ENCODE assay signal across 8 cellular contexts in the genomic region with DNA sequence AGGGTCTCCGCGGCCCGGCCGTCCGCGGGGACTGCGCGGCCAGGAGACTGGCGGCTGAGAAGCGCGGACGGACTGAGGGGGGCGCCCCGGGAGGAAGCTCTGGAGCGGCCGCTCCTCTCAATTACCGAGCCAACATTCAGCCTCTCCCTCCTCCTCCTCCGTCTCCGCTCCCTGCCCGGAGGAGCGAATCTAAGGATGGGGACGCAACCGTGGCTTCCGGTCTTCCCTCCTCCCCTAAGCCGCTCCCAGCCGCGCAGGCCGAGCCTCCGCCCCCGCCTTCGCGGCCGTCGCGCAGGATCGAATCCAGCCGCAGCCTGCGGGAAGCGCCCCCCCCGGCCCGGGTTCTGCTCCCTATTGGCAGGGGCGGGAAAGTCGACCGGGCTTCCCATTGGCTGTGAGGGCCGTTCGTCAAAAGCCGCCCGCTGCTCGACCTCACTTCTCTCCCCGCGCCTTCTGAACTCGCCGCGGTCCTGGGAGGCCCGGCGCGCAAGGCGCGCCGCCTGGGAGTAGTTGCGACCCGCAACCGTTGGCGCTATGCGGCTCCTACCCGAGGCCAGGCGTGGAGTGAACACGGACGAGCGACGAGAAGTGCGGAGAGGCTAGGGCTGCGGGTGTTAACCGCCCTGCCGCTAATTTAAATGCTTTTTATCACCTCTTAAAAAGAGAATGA. TPM values are rescaled to one million over a fixed set of nuclear protein-coding genes. Genes with fewer than 3 reads are reported as not detected.
DNase-seq lines count a peak whose midpoint lies in the region; ATAC-seq and TF ChIP-seq lines count a peak whose summit lies in the region.

A gene (minus strand): TSS at position 197 of the 670 bp plus-strand sequence. CDS start 302 bp downstream, outside the sequence.

- H3K9ac ChIP-seq in duodenal mucosa (ENCODE audit: low read depth in 1 of 2, low read length in 2 of 2) = peak within 1 kb of the TSS; percentile 82 to 92

- H3K4me1 ChIP-seq in duodenal mucosa (ENCODE audit: control insufficient read depth in 1 of 2, insufficient read depth in 2 of 2, low read length in 2 of 2) (peaks cover 17 to 26% of the 10 kb centered on the region in 2 donors), right lobe of liver (peaks cover 0 to 15% (median 5%) of the 10 kb centered on the region in 4 donors)

- peak within 1 kb of the TSS; percentile 82 for H3K4me3 Mint-ChIP-seq in activated CD8-positive, alpha-beta T cell treated with anti-CD3 and anti-CD28 coated beads for 36 hours

- CTCF ChIA-PET in activated CD8-positive, alpha-beta T cell treated with anti-CD3 and anti-CD28 coated beads for 36 hours (lab: Charles Lee) = interaction anchor here (0.6 to 10.2 kb wide), 37 partner anchors 9 to 172 kb away, joined by 3 to 168 read pairs (median 7); a partner anchor contains a TSS

- H3K36me3 ChIP-seq in duodenal mucosa (ENCODE audit: control insufficient read depth in 1 of 2, insufficient read depth in 2 of 2, low read length in 2 of 2) (no peaks in the 10 kb centered on the region), right lobe of liver (no peaks in the 10 kb centered on the region)

- peak; percentile 80 to 98 (median 95) for DNase-seq in C1 segment of cervical spinal cord (lab: John Stamatoyannopoulos, UW)
- DNase-seq in HK-2 (ENCODE audit: unreplicated experiment) = peak; percentile 99
- DNase-seq in NCI-H82 treated with DMSO at 0.1 percent for 48 hours (lab: John Stamatoyannopoulos, UW; ENCODE audit: unreplicated experiment) = peak; percentile 92
- peak; percentile 97 for DNase-seq in activated CD8-positive, alpha-beta T cell treated with anti-CD3 and anti-CD28 coated beads for 36 hours
- peak; percentile 99 for DNase-seq in right lobe of liver
- DNase-seq in stimulated activated CD4-positive, alpha-beta T cell treated with anti-CD3 and anti-CD28 coated beads, Interleukin-4, amount 100 ng/mL, for 24 hours = peak; percentile 97

- POLR2A ChIA-PET in activated CD8-positive, alpha-beta T cell treated with anti-CD3 and anti-CD28 coated beads for 36 hours (lab: Charles Lee) = interaction anchor here (0.7 to 14.6 kb wide), 12 partner anchors 9 to 174 kb away, joined by 3 to 209 read pairs (median 4); a partner anchor contains a TSS

- no peak for TF ChIP-seq CTCF in activated CD8-positive, alpha-beta T cell treated with anti-CD3 and anti-CD28 coated beads for 36 hours (IDR thresholded peaks at IDR 0.05)
- no peak for TF ChIP-seq CTCF in right lobe of liver (IDR thresholded peaks at IDR 0.05)

- H3K27ac Mint-ChIP-seq in activated CD8-positive, alpha-beta T cell treated with anti-CD3 and anti-CD28 coated beads for 36 hours = peak within 1 kb of the TSS; percentile 88

- no peaks in the 10 kb centered on the region for H3K27me3 ChIP-seq in duodenal mucosa (ENCODE audit: control insufficient read depth in 1 of 2, insufficient read depth in 2 of 2, low read length in 2 of 2)
- H3K27me3 ChIP-seq in right lobe of liver = no peaks in the 10 kb centered on the region

- H3K9me3 Mint-ChIP-seq in activated CD8-positive, alpha-beta T cell treated with anti-CD3 and anti-CD28 coated beads for 36 hours = no peaks in the 10 kb centered on the region

- ATAC-seq in GM19395 (IDR thresholded peaks at IDR 0.05; ENCODE audit: unreplicated experiment) (peak; percentile 74), right lobe of liver (peak; percentile 92 to 96 (median 93))
- ATAC-seq in activated CD8-positive, alpha-beta T cell treated with anti-CD3 and anti-CD28 coated beads for 36 hours = peak; percentile 88

- H3K27ac ChIP-seq in duodenal mucosa (ENCODE audit: low read depth, low read length) (peak within 1 kb of the TSS; percentile 96), right lobe of liver (peak within 1 kb of the TSS; percentile 84 to 97 (median 92))

- H3K36me3 Mint-ChIP-seq in activated CD8-positive, alpha-beta T cell treated with anti-CD3 and anti-CD28 coated beads for 36 hours (ENCODE audit: low read depth) = peaks cover 18% of the 10 kb centered on the region

- no peaks in the 10 kb centered on the region for H3K27me3 Mint-ChIP-seq in activated CD8-positive, alpha-beta T cell treated with anti-CD3 and anti-CD28 coated beads for 36 hours

- WGBS in right lobe of liver (ENCODE audit: insufficient coverage, low coverage, low lambda C conversion rate, missing lambda C conversion rate) = 0% methylated on average over 23 of the region's 75 CpGs

- H3K4me3 ChIP-seq in duodenal mucosa (ENCODE audit: low read depth in 1 of 2, low read length in 2 of 2) (peak within 1 kb of the TSS; percentile 81 to 83), right lobe of liver (peak within 1 kb of the TSS; percentile 68 to 92 (median 81))

- no peaks in the 10 kb centered on the region for H3K9me3 ChIP-seq in duodenal mucosa (ENCODE audit: control insufficient read depth in 1 of 2, low read length in 2 of 2)
- H3K9me3 ChIP-seq in right lobe of liver = no peaks in the 10 kb centered on the region

- peak; percentile 94 for TF ChIP-seq POLR2A in right lobe of liver (IDR thresholded peaks at IDR 0.05)

- peaks cover 44% of the 10 kb centered on the region for H3K4me1 Mint-ChIP-seq in activated CD8-positive, alpha-beta T cell treated with anti-CD3 and anti-CD28 coated beads for 36 hours (ENCODE audit: low read depth)

- intact Hi-C loops in activated CD8-positive, alpha-beta T cell treated with anti-CD3 and anti-CD28 coated beads for 36 hours (cut with micrococcal nuclease) = loop anchor here (2.0 to 5.0 kb wide), 3 partner anchors 50 to 119 kb away; a partner anchor contains a TSS
- intact Hi-C loops in right lobe of liver (cut with DNase I) = no loop called here

RNA-seq across cellular contexts. Expression of the gene that starts here (rescaled TPM):
- total RNA-seq in activated CD8-positive, alpha-beta T cell treated with anti-CD3 and anti-CD28 coated beads for 36 hours = 10 to 100 TPM; 54.9 to 55.3 TPM
- total RNA-seq in right lobe of liver = 10 to 100 TPM in 5 of 6 experiments, 1 to 10 TPM in 1; 9.2 to 15.9 (median 13.9) TPM

Comparison
In these comparisons a context has a peak if more than half of its experiments do, and no peak if none do; other contexts are left out.
1. Peak in every context shown above with its lines: DNase-seq, ATAC-seq, H3K4me3 ChIP-seq and H3K27ac ChIP-seq.